21 cellular contexts compared by ENCODE assay signal in the genomic region with DNA sequence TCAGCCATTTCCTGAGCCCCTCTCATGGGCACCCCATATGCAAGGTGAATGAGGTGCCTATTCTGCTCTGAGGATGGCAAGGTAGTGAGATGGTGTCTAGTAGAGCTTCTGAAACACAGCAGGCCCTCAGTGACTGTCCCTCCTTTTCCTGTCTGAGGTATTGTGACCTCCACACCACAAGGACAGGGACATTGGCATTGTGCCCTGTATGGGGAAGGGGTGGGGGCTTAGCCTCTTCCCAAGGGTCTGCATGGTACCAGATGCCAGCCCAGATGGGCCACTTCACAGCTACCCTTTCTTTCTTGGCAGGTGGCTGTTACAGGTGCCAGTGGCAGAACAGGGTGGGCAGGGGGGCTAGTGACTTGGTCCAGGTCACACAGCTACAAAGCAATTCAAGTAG.
DNase-seq lines count a peak whose midpoint lies in the region; ATAC-seq and TF ChIP-seq lines count a peak whose summit lies in the region.
"Had no signal": no experiment of that assay in that cellular context is flagged by ENCODE, and none has a peak within 500 bp of the region (broad histone marks: within the 10 kb centered on the region; RNA-seq: fewer than 3 reads in every experiment).

No MANE protein-coding gene starts in this region.

- H3K27me3 Mint-ChIP-seq in GM23338 (ENCODE audit: insufficient read depth, low read depth, poor library complexity), result peaks cover 9% of the 10 kb centered on the region

- no peak for TF ChIP-seq POLR2A in spleen (IDR thresholded peaks at IDR 0.05)
- TF ChIP-seq POLR2A in tibial nerve (IDR thresholded peaks at IDR 0.05), result no peak

- H3K27me3 ChIP-seq in GM23338 (ENCODE audit: insufficient read depth) (no peaks in the 10 kb centered on the region), spleen (replicated peaks in 1 of 7) (no peaks in the 10 kb centered on the region), tibial nerve (no peaks in the 10 kb centered on the region)
- H3K27me3 ChIP-seq: MG63 had no signal

- peak; percentile 21 for DNase-seq in activated CD4-positive, CD25-positive, alpha-beta regulatory T cell treated with anti-CD3 and anti-CD28 coated beads, Interleukin-2, amount 50 U/mL, for 72 hours
- DNase-seq in activated CD4-positive, CD25-positive, alpha-beta regulatory T cell (lab: John Stamatoyannopoulos, UW), result no peak
- no peak for DNase-seq in GM23338 (ENCODE audit: low spot score)
- DNase-seq in left lobe of liver (ENCODE audit: low spot score), result peak; percentile 33
- DNase-seq in spleen, result peak; percentile 24
- DNase-seq in tibial nerve (ENCODE audit: low spot score in 2 of 2), result no peak
- DNase-seq in stimulated activated CD4-positive, alpha-beta T cell treated with anti-CD3 and anti-CD28 coated beads, Interleukin-15, amount 100 ng/mL, for 24 hours, result no peak
- DNase-seq: C1 segment of cervical spinal cord; CD8-positive, alpha-beta T cell; DND-41; H7; MG63; NCI-H1417 treated with DMSO at 0.1 percent for 48 hours; NCI-H187; NCI-H446; NCI-H526; SHP77 had no signal

- H3K79me2 ChIP-seq in GM23338 (replicated peaks; ENCODE audit: insufficient read depth), result no peaks in the 10 kb centered on the region

- H3F3A ChIP-seq in GM23338 (replicated peaks; ENCODE audit: low read depth), result no peaks in the 10 kb centered on the region

- intact Hi-C loops in spleen (cut with DNase I; ENCODE audit: low total_unique reads), result no loop called here

- no peak overlapping the region for H2AFZ ChIP-seq in GM23338

- H3K4me3 ChIP-seq in GM23338, result no peak overlapping the region
- H3K4me3 ChIP-seq in spleen, result no peak overlapping the region
- no peak overlapping the region for H3K4me3 ChIP-seq in tibial nerve
- H3K4me3 ChIP-seq: GM12878, K562, MG63 had no signal

- TF ChIP-seq EP300 in tibial nerve (IDR thresholded peaks at IDR 0.05), result no peak

- 0 out of 2 replicates have a peak overlapping the region, but pooled peaks have one; percentile 75 for H3K27ac Mint-ChIP-seq in GM23338
- H3K27ac Mint-ChIP-seq: CD8-positive, alpha-beta T cell had no signal

- peaks cover 10% of the 10 kb centered on the region; the same call in 2 of the 3 replicates for H3K4me1 Mint-ChIP-seq in GM23338

- H3K36me3 ChIP-seq in GM23338 (ENCODE audit: insufficient read depth) (peaks cover 11% of the 10 kb centered on the region), spleen (peaks cover 2 to 97% (median 68%) of the 10 kb centered on the region in 6 donors), tibial nerve (peaks cover 0 to 97% (median 16%) of the 10 kb centered on the region in 3 donors)

- H3K9me2 ChIP-seq in GM23338 (ENCODE audit: insufficient read depth), result no peaks in the 10 kb centered on the region

- H3K4me3 Mint-ChIP-seq in GM23338, result no peak overlapping the region
- H3K4me3 Mint-ChIP-seq: CD8-positive, alpha-beta T cell had no signal

- peaks cover 47% of the 10 kb centered on the region for H3K36me3 Mint-ChIP-seq in GM23338 (ENCODE audit: low read depth)

- H3K9me3 Mint-ChIP-seq in GM23338, result no peaks in the 10 kb centered on the region
- H3K9me3 Mint-ChIP-seq: CD8-positive, alpha-beta T cell had no signal

- H3K9me3 ChIP-seq in spleen, result no peaks in the 10 kb centered on the region
- H3K9me3 ChIP-seq in tibial nerve, result no peaks in the 10 kb centered on the region
- H3K9me3 ChIP-seq: MG63 had no signal

- ATAC-seq in GM23338, result no peak
- ATAC-seq in left lobe of liver, result no peak
- ATAC-seq in HG02588 (IDR thresholded peaks at IDR 0.05; ENCODE audit: unreplicated experiment), result no peak
- ATAC-seq: CD8-positive, alpha-beta T cell; GM12878 had no signal

- no peaks in the 10 kb centered on the region for H3K4me1 ChIP-seq in GM23338 (ENCODE audit: insufficient read depth)
- peaks cover 0 to 34% (median 10%) of the 10 kb centered on the region in 6 donors for H3K4me1 ChIP-seq in spleen
- H3K4me1 ChIP-seq in tibial nerve, result no peaks in the 10 kb centered on the region

- TF ChIP-seq CTCF in GM23338 (conservative IDR thresholded peaks at IDR 0.05; ENCODE audit: low read depth in 2 of 2) (no peak), spleen (IDR thresholded peaks at IDR 0.05 in 8 of 11, conservative IDR thresholded peaks at IDR 0.05 in 3 of 11) (no peak), tibial nerve (IDR thresholded peaks at IDR 0.05) (no peak)

- 0 out of 2 replicates have a peak, but pooled peaks cover 10% of the 10 kb centered on the region for H4K20me1 ChIP-seq in GM23338 (replicated peaks; ENCODE audit: insufficient read depth)

- H3K4me2 ChIP-seq in GM23338, result no peak overlapping the region

- H3K27ac ChIP-seq in GM23338 (ENCODE audit: low read depth), result no peak overlapping the region
- no peak overlapping the region for H3K27ac ChIP-seq in spleen
- H3K27ac ChIP-seq in tibial nerve, result no peak overlapping the region
- H3K27ac ChIP-seq: 22Rv1 had no signal

TF ChIP-seq in GM23338, 12 proteins besides CTCF, POLR2A, EP300 and RAD21 (continues in another document):
- TF ChIP-seq CREB1 (CRISPR knock-in tag; IDR thresholded peaks at IDR 0.05; ENCODE audit: low read depth) (no peak), POLR2AphosphoS5 (IDR thresholded peaks at IDR 0.05; ENCODE audit: low read depth) (no peak), JUNB (IDR thresholded peaks at IDR 0.05; ENCODE audit: unreplicated experiment) (no peak), EZH2phosphoT487 (IDR thresholded peaks at IDR 0.05; ENCODE audit: unreplicated experiment) (no peak), REST (IDR thresholded peaks at IDR 0.05; ENCODE audit: unreplicated experiment) (no peak), EZH2 (IDR thresholded peaks at IDR 0.05; ENCODE audit: low read depth, unreplicated experiment) (no peak), ZNF331 (CRISPR knock-in tag; IDR thresholded peaks at IDR 0.05; ENCODE audit: low read depth) (no peak), STAT1 (IDR thresholded peaks at IDR 0.05; ENCODE audit: unreplicated experiment) (no peak), NANOG (IDR thresholded peaks at IDR 0.05; ENCODE audit: borderline replicate concordance) (no peak), ZNF114 (CRISPR knock-in tag; IDR thresholded peaks at IDR 0.05) (no peak)
- TF ChIP-seq, protein P1, sequence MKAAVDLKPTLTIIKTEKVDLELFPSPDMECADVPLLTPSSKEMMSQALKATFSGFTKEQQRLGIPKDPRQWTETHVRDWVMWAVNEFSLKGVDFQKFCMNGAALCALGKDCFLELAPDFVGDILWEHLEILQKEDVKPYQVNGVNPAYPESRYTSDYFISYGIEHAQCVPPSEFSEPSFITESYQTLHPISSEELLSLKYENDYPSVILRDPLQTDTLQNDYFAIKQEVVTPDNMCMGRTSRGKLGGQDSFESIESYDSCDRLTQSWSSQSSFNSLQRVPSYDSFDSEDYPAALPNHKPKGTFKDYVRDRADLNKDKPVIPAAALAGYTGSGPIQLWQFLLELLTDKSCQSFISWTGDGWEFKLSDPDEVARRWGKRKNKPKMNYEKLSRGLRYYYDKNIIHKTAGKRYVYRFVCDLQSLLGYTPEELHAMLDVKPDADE (IDR thresholded peaks at IDR 0.05), result no peak

Comparison
In these comparisons a context has a peak if more than half of its experiments do, and no peak if none do; other contexts are left out.
1. DNase-seq: peak in activated CD4-positive, CD25-positive, alpha-beta regulatory T cell treated with anti-CD3 and anti-CD28 coated beads, Interleukin-2, amount 50 U/mL, for 72 hours (single experiment), left lobe of liver (single experiment) and spleen (single experiment); none in activated CD4-positive, CD25-positive, alpha-beta regulatory T cell (0 of 4), GM23338 (single experiment), tibial nerve (0 of 2) and stimulated activated CD4-positive, alpha-beta T cell treated with anti-CD3 and anti-CD28 coated beads, Interleukin-15, amount 100 ng/mL, for 24 hours (single experiment).